ENCODE assay signal across 9 cellular contexts in the genomic region with DNA sequence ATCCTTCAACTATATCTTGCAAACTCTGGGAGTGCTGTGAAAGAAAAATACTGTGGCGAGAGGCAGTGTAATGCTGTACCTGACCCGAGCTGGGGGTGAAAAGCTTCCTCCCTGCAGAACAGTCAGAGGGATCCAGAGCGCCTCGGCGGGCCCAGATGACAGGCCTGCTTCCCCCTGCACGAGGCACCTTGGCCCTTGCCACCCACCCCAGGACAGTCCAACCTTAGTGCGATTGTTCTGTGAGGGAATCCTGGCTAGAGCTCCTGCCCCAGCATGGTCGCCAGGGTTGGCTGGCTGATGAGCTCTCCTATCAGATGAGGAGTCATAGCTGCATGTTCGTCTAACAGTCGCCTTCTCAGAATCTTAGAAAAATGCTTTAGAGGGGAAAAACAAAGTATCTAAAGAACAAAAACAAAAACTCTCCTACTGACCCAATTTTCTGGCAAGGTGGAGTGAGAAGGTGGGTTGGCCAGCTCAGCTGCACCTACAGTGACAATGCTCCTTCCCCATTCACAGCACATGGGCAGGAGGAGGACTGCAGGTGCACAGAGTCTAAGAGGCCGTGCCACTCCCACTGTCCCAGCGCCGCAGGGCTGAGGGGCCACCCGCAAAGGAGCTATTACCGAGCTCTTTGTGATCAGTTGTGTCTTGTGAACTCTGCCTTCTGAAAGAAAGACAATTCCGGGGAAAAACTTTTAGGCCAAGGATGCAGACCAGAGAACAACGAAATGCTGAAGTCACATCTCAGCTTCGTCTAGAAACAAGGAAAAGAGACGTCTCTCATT. TPM values are rescaled to one million over a fixed set of nuclear protein-coding genes. Genes with fewer than 3 reads are reported as not detected.
"Had no signal": no experiment of that assay in that cellular context is flagged by ENCODE, and none has a peak within 500 bp of the region (broad histone marks: within the 10 kb centered on the region; RNA-seq: fewer than 3 reads in every experiment).

No MANE protein-coding gene starts in this region.

- DNase-seq: GM23248, GOT3, H9, HCEC 1CT, IMR-90, KG1 had no signal

- H3K4me3 ChIP-seq: GM23248, K562 had no signal

- ATAC-seq: K562 had no signal

- H3K4me3 Mint-ChIP-seq: H9 had no signal

- FAIRE-seq: H54, K562 had no signal

RNA-seq across cellular contexts. Expression of gene GPR6, which starts 28.6 kb away (rescaled TPM):
- total RNA-seq: GM23248, HT1080, IMR-90, K562 had no signal
